In the genomic region with DNA sequence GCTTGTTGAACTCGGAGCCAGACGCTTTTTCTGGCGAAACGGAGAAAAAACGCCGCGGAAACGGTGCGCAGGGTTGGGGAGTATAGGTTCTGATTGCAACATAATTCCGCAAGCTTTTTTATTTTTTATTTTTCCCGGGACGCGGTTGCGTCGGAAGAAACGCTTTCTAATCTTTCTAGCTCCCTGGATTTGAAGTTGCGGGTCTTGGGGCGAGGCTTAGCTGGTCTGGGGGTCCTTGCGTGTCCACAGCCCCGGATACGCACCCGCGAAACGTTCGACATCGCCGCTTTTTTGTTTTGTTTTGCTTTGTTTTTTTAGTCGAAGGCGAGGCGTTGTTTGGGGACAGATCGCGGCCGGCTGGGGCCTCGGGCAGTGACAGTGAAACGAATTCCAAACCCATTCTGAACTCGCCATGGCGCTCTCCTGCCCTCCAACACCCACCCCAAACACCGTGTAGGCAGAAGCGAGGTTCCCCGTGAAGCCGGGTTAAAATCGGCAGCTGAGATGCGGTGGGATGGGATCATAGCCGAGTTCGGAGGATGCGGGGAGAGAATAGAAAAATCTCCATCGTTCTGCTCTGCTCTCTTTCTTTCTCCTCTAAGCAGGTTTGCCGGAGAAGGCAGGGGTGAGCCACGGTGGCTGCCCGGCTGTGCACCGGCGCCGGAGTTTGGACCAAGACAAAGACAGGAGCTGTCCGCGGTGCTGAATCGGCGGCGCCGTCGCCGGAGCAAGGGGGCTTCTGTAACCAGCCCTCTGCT, we compare ENCODE assay signal across 9 cellular contexts. TPM values are rescaled to one million over a fixed set of nuclear protein-coding genes. Genes with fewer than 3 reads are reported as not detected.
DNase-seq lines count a peak whose midpoint lies in the region; ATAC-seq, FAIRE-seq and TF ChIP-seq lines count a peak whose summit lies in the region.
"Had no signal": no experiment of that assay in that cellular context is flagged by ENCODE, and none has a peak within 500 bp of the region (broad histone marks: within the 10 kb centered on the region; RNA-seq: fewer than 3 reads in every experiment).

No MANE protein-coding gene starts in this region.

- DNase-seq in CD4-positive, alpha-beta memory T cell = peak in 3 of 5 donors; percentile 21 to 32 (median 23)
- peak; percentile 23 for DNase-seq in M059J (ENCODE audit: low read depth)
- DNase-seq in GM12878 (ENCODE audit: low read depth, low spot score) = no peak
- peak; percentile 74 for DNase-seq in mesendoderm
- no peak for DNase-seq in stimulated activated effector memory CD8-positive, alpha-beta T cell treated with anti-CD3 and anti-CD28 coated beads, Interleukin-12 subunit alpha, Interleukin-12 subunit beta, amount 100 ng/mL, for 72 hours (ENCODE audit: low spot score in 2 of 2)
- no peak for DNase-seq in aorta
- no peak for DNase-seq in RKO (ENCODE audit: low spot score)

- in situ Hi-C loops in GM12878 (cut with MboI) = no loop called here

- H3K4me2 ChIP-seq in GM12878 (ENCODE audit: control insufficient read depth, insufficient read depth) (no peak overlapping the region), mesendoderm (ENCODE audit: low read length) (no peak overlapping the region)

- no peaks in the 10 kb centered on the region for H3K4me1 ChIP-seq in CD4-positive, alpha-beta memory T cell (ENCODE audit: insufficient read depth, low read length)
- H3K4me1 ChIP-seq in GM12878 (ENCODE audit: control insufficient read depth, insufficient read depth, low read length) = no peaks in the 10 kb centered on the region
- H3K4me1 ChIP-seq in mesendoderm (ENCODE audit: control insufficient read depth, low read depth, low read length) = no peaks in the 10 kb centered on the region
- H3K4me1 ChIP-seq in aorta (ENCODE audit: control insufficient read depth in 1 of 2, insufficient read depth in 2 of 2, low read length in 2 of 2) = no peaks in the 10 kb centered on the region

- H3K4me3 Mint-ChIP-seq in CD4-positive, alpha-beta memory T cell = peak overlapping the region in 2 of 8 donors; percentile 43 to 52
- no peak overlapping the region for H3K4me3 Mint-ChIP-seq in stimulated activated effector memory CD8-positive, alpha-beta T cell treated with anti-CD3 and anti-CD28 coated beads, Interleukin-12 subunit alpha, Interleukin-12 subunit beta, amount 100 ng/mL, for 72 hours

- no peak overlapping the region for H3K4ac ChIP-seq in mesendoderm (ENCODE audit: low read depth, low read length)

- no peak overlapping the region for H2BK5ac ChIP-seq in mesendoderm (ENCODE audit: low read length)

- no peak for FAIRE-seq in GM12878 (lab: Jason Lieb, UNC)
- FAIRE-seq: GM18507 had no signal

- no peak overlapping the region for H3K23ac ChIP-seq in mesendoderm (ENCODE audit: low read length)

- no peaks in the 10 kb centered on the region for H3K79me2 ChIP-seq in GM12878 (ENCODE audit: control insufficient read depth, insufficient read depth, low read length)
- no peaks in the 10 kb centered on the region for H3K79me2 ChIP-seq in mesendoderm (ENCODE audit: control insufficient read depth, insufficient read depth, low read length)

- intact Hi-C loops in CD4-positive, alpha-beta memory T cell (cut with micrococcal nuclease) = no loop called here
- intact Hi-C loops in GM12878 (cut with micrococcal nuclease; ENCODE audit: unreplicated experiment) = no loop called here
- intact Hi-C loops in aorta (cut with DNase I) = no loop called here

- no peak overlapping the region for H2BK120ac ChIP-seq in mesendoderm (ENCODE audit: low read depth, low read length)

- H3K27ac ChIP-seq in CD4-positive, alpha-beta memory T cell (ENCODE audit: low read depth, low read length) = no peak overlapping the region
- H3K27ac ChIP-seq in GM12878 (ENCODE audit: control insufficient read depth, insufficient read depth) (no peak overlapping the region), mesendoderm (ENCODE audit: low read depth, low read length) (no peak overlapping the region), aorta (ENCODE audit: low read depth in 1 of 2, low read length in 2 of 2) (no peak overlapping the region)

- peaks cover 0 to 29% (median 16%) of the 10 kb centered on the region in 8 donors for H3K9me3 Mint-ChIP-seq in CD4-positive, alpha-beta memory T cell
- H3K9me3 Mint-ChIP-seq in stimulated activated effector memory CD8-positive, alpha-beta T cell treated with anti-CD3 and anti-CD28 coated beads, Interleukin-12 subunit alpha, Interleukin-12 subunit beta, amount 100 ng/mL, for 72 hours = no peaks in the 10 kb centered on the region

- H3K27ac Mint-ChIP-seq in CD4-positive, alpha-beta memory T cell = no peak overlapping the region
- H3K27ac Mint-ChIP-seq in stimulated activated effector memory CD8-positive, alpha-beta T cell treated with anti-CD3 and anti-CD28 coated beads, Interleukin-12 subunit alpha, Interleukin-12 subunit beta, amount 100 ng/mL, for 72 hours = no peak overlapping the region

- no TSS peak for BruUV-seq in GM12878 (replicated peaks; lab: Mats Ljungman, UMichigan)

- H3K4me1 Mint-ChIP-seq in CD4-positive, alpha-beta memory T cell = peaks cover 4 to 20% (median 7%) of the 10 kb centered on the region in 4 donors
- H3K4me1 Mint-ChIP-seq in stimulated activated effector memory CD8-positive, alpha-beta T cell treated with anti-CD3 and anti-CD28 coated beads, Interleukin-12 subunit alpha, Interleukin-12 subunit beta, amount 100 ng/mL, for 72 hours = peaks cover 1% of the 10 kb centered on the region

- no peak overlapping the region for H2BK15ac ChIP-seq in mesendoderm (replicated peaks; ENCODE audit: low read depth)

- ATAC-seq in GM12878 = no peak
- ATAC-seq in HG03378 (IDR thresholded peaks at IDR 0.05; ENCODE audit: unreplicated experiment) = no peak
- ATAC-seq in stimulated activated effector memory CD8-positive, alpha-beta T cell treated with anti-CD3 and anti-CD28 coated beads, Interleukin-12 subunit alpha, Interleukin-12 subunit beta, amount 100 ng/mL, for 72 hours = no peak
- no peak for ATAC-seq in aorta (ENCODE audit: low FRiP score)

- no peak overlapping the region for H2AK5ac ChIP-seq in mesendoderm (ENCODE audit: low read length)

- CTCF ChIA-PET in CD4-positive, alpha-beta memory T cell (lab: Charles Lee; ENCODE audit: partially characterized antibody) = no interaction called here
- CTCF ChIA-PET in GM12878 (lab: Yijun Ruan, JAX) = no interaction called here

- no peaks in the 10 kb centered on the region for H4K20me1 ChIP-seq in GM12878 (ENCODE audit: control insufficient read depth, insufficient read depth)

- no peak for TF ChIP-seq EP300 in GM12878 (IDR thresholded peaks at IDR 0.05; ENCODE audit: borderline replicate concordance in 1 of 2, control insufficient read depth in 1 of 2, low read depth in 2 of 2, low read length in 2 of 2)

- H3K27me3 ChIP-seq in CD4-positive, alpha-beta memory T cell (ENCODE audit: insufficient read depth, low read length) = peaks cover 46% of the 10 kb centered on the region
- peaks cover 14 to 21% of the 10 kb centered on the region in 2 experiments for H3K27me3 ChIP-seq in GM12878 (replicated peaks in 1 of 2; ENCODE audit: control insufficient read depth in 2 of 2, insufficient read depth in 2 of 2, low read length in 1 of 2)
- H3K27me3 ChIP-seq in mesendoderm (ENCODE audit: insufficient read depth, low read length, poor library complexity) = peaks cover 57% of the 10 kb centered on the region
- H3K27me3 ChIP-seq in aorta (ENCODE audit: control insufficient read depth in 1 of 2, insufficient read depth in 2 of 2, low read length in 1 of 2) = peaks cover 0 to 3% of the 10 kb centered on the region in 2 donors

- no peak overlapping the region for H2AFZ ChIP-seq in GM12878 (ENCODE audit: control insufficient read depth, low read depth, low read length)

- 33% methylated on average over 61 of the region's 61 CpGs for WGBS in GM12878 (ENCODE audit: insufficient coverage, insufficient replicate concordance, low lambda C conversion rate, missing lambda C conversion rate)
- no CpG with 5 or more reads among the region's 61 CpGs for WGBS in mesendoderm (ENCODE audit: extremely low coverage, insufficient coverage, low lambda C conversion rate)
- 1 to 2% methylated on average over 61 of the region's 61 CpGs for WGBS in aorta, 2 donors

- H4K8ac ChIP-seq in mesendoderm (ENCODE audit: low read depth, low read length) = no peak overlapping the region

- no peak overlapping the region for H3K56ac ChIP-seq in mesendoderm (ENCODE audit: low read length)

- RAD21 ChIA-PET in GM12878 (lab: Charles Lee; ENCODE audit: unreplicated experiment) = no interaction called here

- no peaks in the 10 kb centered on the region for H3K9me3 ChIP-seq in CD4-positive, alpha-beta memory T cell (ENCODE audit: control insufficient read depth in 1 of 2, low read length in 2 of 2)
- H3K9me3 ChIP-seq in GM12878 (replicated peaks; ENCODE audit: control insufficient read depth, insufficient read depth, low read length) (no peaks in the 10 kb centered on the region; the same call in 2 of the 3 replicates), aorta (ENCODE audit: control insufficient read depth, low read length) (no peaks in the 10 kb centered on the region)

- H3K18ac ChIP-seq in mesendoderm (ENCODE audit: low read length) = no peak overlapping the region

- SMC1A ChIA-PET in GM12878 (lab: Charles Lee; ENCODE audit: uncharacterized antibody, unreplicated experiment) = interaction anchor here (0.8 kb wide), 1 partner anchor 105 kb away, joined by 3 read pairs; no protein-coding TSS in a partner anchor

- no peak overlapping the region for H3K4me3 ChIP-seq in CD4-positive, alpha-beta memory T cell (ENCODE audit: low read length in 2 of 2)
- H3K4me3 ChIP-seq in GM12878 (no peak overlapping the region), mesendoderm (ENCODE audit: low read length) (no peak overlapping the region), aorta (ENCODE audit: low read length in 2 of 2) (no peak overlapping the region)

- peaks cover 0 to 3% of the 10 kb centered on the region in 2 donors for H3K36me3 Mint-ChIP-seq in CD4-positive, alpha-beta memory T cell
- no peaks in the 10 kb centered on the region for H3K36me3 Mint-ChIP-seq in stimulated activated effector memory CD8-positive, alpha-beta T cell treated with anti-CD3 and anti-CD28 coated beads, Interleukin-12 subunit alpha, Interleukin-12 subunit beta, amount 100 ng/mL, for 72 hours

- peaks cover 57 to 62% of the 10 kb centered on the region in 2 donors for H3K27me3 Mint-ChIP-seq in CD4-positive, alpha-beta memory T cell

- H3K79me1 ChIP-seq in mesendoderm (ENCODE audit: low read length) = no peaks in the 10 kb centered on the region

- POLR2A ChIA-PET in CD4-positive, alpha-beta memory T cell (lab: Charles Lee; ENCODE audit: partially characterized antibody) = no interaction called here
- POLR2A ChIA-PET in GM12878 (lab: Charles Lee) = no interaction called here

- TF ChIP-seq RAD21 in GM12878 (IDR thresholded peaks at IDR 0.05; ENCODE audit: insufficient read depth, low read depth, low read length) = no peak

- H3K36me3 ChIP-seq in CD4-positive, alpha-beta memory T cell (ENCODE audit: insufficient read depth, low read length) = no peaks in the 10 kb centered on the region
- H3K36me3 ChIP-seq in GM12878 (ENCODE audit: control insufficient read depth in 2 of 2, insufficient read depth in 2 of 2, low read length in 1 of 2) (no peaks in the 10 kb centered on the region), mesendoderm (ENCODE audit: control insufficient read depth, insufficient read depth, low read length) (no peaks in the 10 kb centered on the region), aorta (ENCODE audit: control insufficient read depth in 1 of 2, insufficient read depth in 2 of 2, low read length in 1 of 2) (no peaks in the 10 kb centered on the region)

- no peak for TF ChIP-seq POLR2A in GM12878 (IDR thresholded peaks at IDR 0.05; ENCODE audit: low read depth, low read length)

- no peak for TF ChIP-seq CTCF in GM12878 (IDR thresholded peaks at IDR 0.05 in 2 of 3, conservative IDR thresholded peaks at IDR 0.05 in 1 of 3; ENCODE audit: control insufficient read depth in 2 of 3, extremely low read depth in 1 of 3, insufficient read depth in 1 of 3, low read depth in 3 of 3, low read length in 3 of 3)

- no peak overlapping the region for H4K5ac ChIP-seq in mesendoderm (ENCODE audit: low read length)

- H3K9ac ChIP-seq in GM12878 (ENCODE audit: control insufficient read depth, insufficient read depth, low read length) (no peak overlapping the region), mesendoderm (ENCODE audit: low read length) (no peak overlapping the region)

RNA-seq across cellular contexts. Expression of a gene that starts 8.1 kb away (rescaled TPM):
- not detected for total RNA-seq in CD4-positive, alpha-beta memory T cell
- polyA plus RNA-seq in CD4-positive, alpha-beta memory T cell = not detected
- total RNA-seq in M059J (2014; rRNA removed; shearing (Covaris generic)) = 0.02 TPM in 1 of 2 replicates, not detected in the other
- not detected in 2 replicates for total RNA-seq in GM12878 (2013; cell fraction: nucleolus; rRNA removed)
- total RNA-seq in GM12878 (2014; rRNA removed) (not detected in 2 replicates), GM12878 (2014; rRNA removed; fragmentation: Illumina TruSeq; extraction: Trizol) (not detected in 2 replicates), GM12878 (2021) (not detected in 2 replicates), aorta (not detected)
- polyA plus RNA-seq in GM12878 (2011; ENCODE audit: low read depth) = not detected
- polyA plus RNA-seq in GM12878 (2011; rRNA removed) (0.03 TPM in 1 of 2 replicates, not detected in the other), GM12878 (2014; fragmentation: Illumina TruSeq; extraction: Trizol) (not detected in 2 replicates), GM12878 (2014; fragmentation: Nextera tagmentation; extraction: Ambion mirVana) (not detected), GM12878 (2014; rRNA removed) (not detected in 2 replicates), GM12878 (2016; fragmentation: Nextera tagmentation; extraction: Ambion mirVana) (not detected), aorta (not detected)
- polyA plus RNA-seq in GM12878 (2011; cell fraction: cytosol; rRNA removed) = 0.01 and 0.05 TPM in 2 replicates
- polyA plus RNA-seq in GM12878 (2011; cell fraction: nucleus; rRNA removed) = 0.03 TPM in 1 of 2 replicates, not detected in the other
- polyA plus RNA-seq in GM12878 (2012) = not detected in 2 replicates
- not detected in 2 replicates for polyA minus RNA-seq in GM12878 (2011; rRNA and poly(A)+ RNA removed)
- not detected in 2 replicates for polyA minus RNA-seq in GM12878 (2011; cell fraction: cytosol; rRNA and poly(A)+ RNA removed)
- not detected in 2 replicates for polyA minus RNA-seq in GM12878 (2011; cell fraction: nucleus; rRNA and poly(A)+ RNA removed)
- not detected for polyA plus RNA-seq in mesendoderm (2013, experiment 1 of 2)
- 0.03 TPM for polyA plus RNA-seq in mesendoderm (2013, experiment 2 of 2)

RNA-seq across cellular contexts. Expression of a gene that starts 57.6 kb away (rescaled TPM):
- 1 to 10 TPM in 1 of 2 experiments, under 1 TPM in 1; 0.67 to 1.1 TPM for total RNA-seq in CD4-positive, alpha-beta memory T cell
- polyA plus RNA-seq in CD4-positive, alpha-beta memory T cell = not detected
- total RNA-seq in M059J (2014; rRNA removed; shearing (Covaris generic)) = 4.2 and 6.7 TPM in 2 replicates
- total RNA-seq in GM12878 (2013; cell fraction: nucleolus; rRNA removed) = not detected in 2 replicates
- total RNA-seq in GM12878 (2014; rRNA removed) = 1.2 and 1.6 TPM in 2 replicates
- 0.27 and 1.2 TPM in 2 replicates for total RNA-seq in GM12878 (2014; rRNA removed; fragmentation: Illumina TruSeq; extraction: Trizol)
- 1.3 and 1.5 TPM in 2 replicates for total RNA-seq in GM12878 (2021)
- polyA plus RNA-seq in GM12878 (2011; ENCODE audit: low read depth) = 0.37 TPM
- 0.65 and 1.7 TPM in 2 replicates for polyA plus RNA-seq in GM12878 (2011; rRNA removed)
- 3.4 and 5.9 TPM in 2 replicates for polyA plus RNA-seq in GM12878 (2011; cell fraction: cytosol; rRNA removed)
- 1.5 and 2.4 TPM in 2 replicates for polyA plus RNA-seq in GM12878 (2011; cell fraction: nucleus; rRNA removed)
- polyA plus RNA-seq in GM12878 (2012) = 0.68 and 0.91 TPM in 2 replicates
- 0.25 TPM in 1 of 2 replicates, not detected in the other for polyA plus RNA-seq in GM12878 (2014; fragmentation: Illumina TruSeq; extraction: Trizol)
- under 1 TPM; 0.18 to 0.49 TPM for polyA plus RNA-seq in GM12878 (2014; fragmentation: Nextera tagmentation; extraction: Ambion mirVana)
- polyA plus RNA-seq in GM12878 (2014; rRNA removed) = 0.72 and 1.2 TPM in 2 replicates
- polyA plus RNA-seq in GM12878 (2016; fragmentation: Nextera tagmentation; extraction: Ambion mirVana) = 1 to 10 TPM; 4.1 to 4.4 TPM
- polyA minus RNA-seq in GM12878 (2011; rRNA and poly(A)+ RNA removed) = 0.59 and 1.4 TPM in 2 replicates
- 1.5 and 2.1 TPM in 2 replicates for polyA minus RNA-seq in GM12878 (2011; cell fraction: cytosol; rRNA and poly(A)+ RNA removed)
- polyA minus RNA-seq in GM12878 (2011; cell fraction: nucleus; rRNA and poly(A)+ RNA removed) = 1.6 and 1.9 TPM in 2 replicates
- polyA plus RNA-seq in mesendoderm (2013, experiment 1 of 2) = 0.31 TPM
- polyA plus RNA-seq in mesendoderm (2013, experiment 2 of 2) = 0.29 TPM
- 1 to 10 TPM; 3.8 to 4.5 TPM for total RNA-seq in aorta
- polyA plus RNA-seq in aorta = 10 to 100 TPM in 1 of 2 donors, 1 to 10 TPM in 1; 9.1 to 13.4 TPM

Comparison
In these comparisons a context has a peak if more than half of its experiments do, and no peak if none do; other contexts are left out.
1. DNase-seq: peak in CD4-positive, alpha-beta memory T cell (3 of 5), M059J (single experiment) and mesendoderm (single experiment); none in GM12878 (single experiment), stimulated activated effector memory CD8-positive, alpha-beta T cell treated with anti-CD3 and anti-CD28 coated beads, Interleukin-12 subunit alpha, Interleukin-12 subunit beta, amount 100 ng/mL, for 72 hours (0 of 2), aorta (0 of 2) and RKO (single experiment).